1 cellular context compared by ENCODE assay signal in the genomic region with DNA sequence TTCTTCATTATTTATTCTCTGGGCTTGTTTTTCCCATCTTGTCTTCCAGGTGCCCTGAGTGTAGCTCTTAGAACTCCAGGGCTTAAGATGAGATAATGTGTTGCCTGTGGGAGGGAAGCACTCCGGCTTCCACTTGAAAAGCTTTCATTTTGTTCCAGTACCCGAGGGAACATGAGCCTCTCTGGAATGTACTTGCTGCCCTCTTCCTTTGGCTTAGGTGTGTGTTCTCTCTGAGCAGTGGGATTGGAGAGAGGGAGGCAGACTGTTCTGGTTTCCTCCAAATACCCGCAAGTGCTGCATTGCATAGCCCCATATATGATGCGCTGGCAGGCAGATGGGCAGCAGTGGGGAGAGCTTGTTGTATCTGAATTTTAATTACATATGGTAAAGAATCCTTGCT.
TF ChIP-seq lines count a peak whose summit lies in the region.

No MANE protein-coding gene starts in this region.

TF ChIP-seq in GM23338, 12 proteins besides CTCF, POLR2A, EP300 and RAD21:
- TF ChIP-seq, protein P1, sequence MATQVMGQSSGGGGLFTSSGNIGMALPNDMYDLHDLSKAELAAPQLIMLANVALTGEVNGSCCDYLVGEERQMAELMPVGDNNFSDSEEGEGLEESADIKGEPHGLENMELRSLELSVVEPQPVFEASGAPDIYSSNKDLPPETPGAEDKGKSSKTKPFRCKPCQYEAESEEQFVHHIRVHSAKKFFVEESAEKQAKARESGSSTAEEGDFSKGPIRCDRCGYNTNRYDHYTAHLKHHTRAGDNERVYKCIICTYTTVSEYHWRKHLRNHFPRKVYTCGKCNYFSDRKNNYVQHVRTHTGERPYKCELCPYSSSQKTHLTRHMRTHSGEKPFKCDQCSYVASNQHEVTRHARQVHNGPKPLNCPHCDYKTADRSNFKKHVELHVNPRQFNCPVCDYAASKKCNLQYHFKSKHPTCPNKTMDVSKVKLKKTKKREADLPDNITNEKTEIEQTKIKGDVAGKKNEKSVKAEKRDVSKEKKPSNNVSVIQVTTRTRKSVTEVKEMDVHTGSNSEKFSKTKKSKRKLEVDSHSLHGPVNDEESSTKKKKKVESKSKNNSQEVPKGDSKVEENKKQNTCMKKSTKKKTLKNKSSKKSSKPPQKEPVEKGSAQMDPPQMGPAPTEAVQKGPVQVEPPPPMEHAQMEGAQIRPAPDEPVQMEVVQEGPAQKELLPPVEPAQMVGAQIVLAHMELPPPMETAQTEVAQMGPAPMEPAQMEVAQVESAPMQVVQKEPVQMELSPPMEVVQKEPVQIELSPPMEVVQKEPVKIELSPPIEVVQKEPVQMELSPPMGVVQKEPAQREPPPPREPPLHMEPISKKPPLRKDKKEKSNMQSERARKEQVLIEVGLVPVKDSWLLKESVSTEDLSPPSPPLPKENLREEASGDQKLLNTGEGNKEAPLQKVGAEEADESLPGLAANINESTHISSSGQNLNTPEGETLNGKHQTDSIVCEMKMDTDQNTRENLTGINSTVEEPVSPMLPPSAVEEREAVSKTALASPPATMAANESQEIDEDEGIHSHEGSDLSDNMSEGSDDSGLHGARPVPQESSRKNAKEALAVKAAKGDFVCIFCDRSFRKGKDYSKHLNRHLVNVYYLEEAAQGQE (IDR thresholded peaks at IDR 0.05; ENCODE audit: unreplicated experiment), result no peak
- TF ChIP-seq EZH2 (IDR thresholded peaks at IDR 0.05; ENCODE audit: low read depth, unreplicated experiment) (no peak), POLR2AphosphoS5 (IDR thresholded peaks at IDR 0.05; ENCODE audit: low read depth) (no peak), JUNB (IDR thresholded peaks at IDR 0.05; ENCODE audit: unreplicated experiment) (no peak), EZH2phosphoT487 (IDR thresholded peaks at IDR 0.05; ENCODE audit: unreplicated experiment) (no peak), ZNF114 (CRISPR knock-in tag; IDR thresholded peaks at IDR 0.05) (no peak), CREB1 (CRISPR knock-in tag; IDR thresholded peaks at IDR 0.05; ENCODE audit: low read depth) (no peak), NANOG (IDR thresholded peaks at IDR 0.05; ENCODE audit: borderline replicate concordance) (no peak), STAT1 (IDR thresholded peaks at IDR 0.05; ENCODE audit: unreplicated experiment) (no peak), ZNF331 (CRISPR knock-in tag; IDR thresholded peaks at IDR 0.05; ENCODE audit: low read depth) (no peak)
- TF ChIP-seq, protein P2, sequence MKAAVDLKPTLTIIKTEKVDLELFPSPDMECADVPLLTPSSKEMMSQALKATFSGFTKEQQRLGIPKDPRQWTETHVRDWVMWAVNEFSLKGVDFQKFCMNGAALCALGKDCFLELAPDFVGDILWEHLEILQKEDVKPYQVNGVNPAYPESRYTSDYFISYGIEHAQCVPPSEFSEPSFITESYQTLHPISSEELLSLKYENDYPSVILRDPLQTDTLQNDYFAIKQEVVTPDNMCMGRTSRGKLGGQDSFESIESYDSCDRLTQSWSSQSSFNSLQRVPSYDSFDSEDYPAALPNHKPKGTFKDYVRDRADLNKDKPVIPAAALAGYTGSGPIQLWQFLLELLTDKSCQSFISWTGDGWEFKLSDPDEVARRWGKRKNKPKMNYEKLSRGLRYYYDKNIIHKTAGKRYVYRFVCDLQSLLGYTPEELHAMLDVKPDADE (IDR thresholded peaks at IDR 0.05), result no peak
- TF ChIP-seq, protein P3, sequence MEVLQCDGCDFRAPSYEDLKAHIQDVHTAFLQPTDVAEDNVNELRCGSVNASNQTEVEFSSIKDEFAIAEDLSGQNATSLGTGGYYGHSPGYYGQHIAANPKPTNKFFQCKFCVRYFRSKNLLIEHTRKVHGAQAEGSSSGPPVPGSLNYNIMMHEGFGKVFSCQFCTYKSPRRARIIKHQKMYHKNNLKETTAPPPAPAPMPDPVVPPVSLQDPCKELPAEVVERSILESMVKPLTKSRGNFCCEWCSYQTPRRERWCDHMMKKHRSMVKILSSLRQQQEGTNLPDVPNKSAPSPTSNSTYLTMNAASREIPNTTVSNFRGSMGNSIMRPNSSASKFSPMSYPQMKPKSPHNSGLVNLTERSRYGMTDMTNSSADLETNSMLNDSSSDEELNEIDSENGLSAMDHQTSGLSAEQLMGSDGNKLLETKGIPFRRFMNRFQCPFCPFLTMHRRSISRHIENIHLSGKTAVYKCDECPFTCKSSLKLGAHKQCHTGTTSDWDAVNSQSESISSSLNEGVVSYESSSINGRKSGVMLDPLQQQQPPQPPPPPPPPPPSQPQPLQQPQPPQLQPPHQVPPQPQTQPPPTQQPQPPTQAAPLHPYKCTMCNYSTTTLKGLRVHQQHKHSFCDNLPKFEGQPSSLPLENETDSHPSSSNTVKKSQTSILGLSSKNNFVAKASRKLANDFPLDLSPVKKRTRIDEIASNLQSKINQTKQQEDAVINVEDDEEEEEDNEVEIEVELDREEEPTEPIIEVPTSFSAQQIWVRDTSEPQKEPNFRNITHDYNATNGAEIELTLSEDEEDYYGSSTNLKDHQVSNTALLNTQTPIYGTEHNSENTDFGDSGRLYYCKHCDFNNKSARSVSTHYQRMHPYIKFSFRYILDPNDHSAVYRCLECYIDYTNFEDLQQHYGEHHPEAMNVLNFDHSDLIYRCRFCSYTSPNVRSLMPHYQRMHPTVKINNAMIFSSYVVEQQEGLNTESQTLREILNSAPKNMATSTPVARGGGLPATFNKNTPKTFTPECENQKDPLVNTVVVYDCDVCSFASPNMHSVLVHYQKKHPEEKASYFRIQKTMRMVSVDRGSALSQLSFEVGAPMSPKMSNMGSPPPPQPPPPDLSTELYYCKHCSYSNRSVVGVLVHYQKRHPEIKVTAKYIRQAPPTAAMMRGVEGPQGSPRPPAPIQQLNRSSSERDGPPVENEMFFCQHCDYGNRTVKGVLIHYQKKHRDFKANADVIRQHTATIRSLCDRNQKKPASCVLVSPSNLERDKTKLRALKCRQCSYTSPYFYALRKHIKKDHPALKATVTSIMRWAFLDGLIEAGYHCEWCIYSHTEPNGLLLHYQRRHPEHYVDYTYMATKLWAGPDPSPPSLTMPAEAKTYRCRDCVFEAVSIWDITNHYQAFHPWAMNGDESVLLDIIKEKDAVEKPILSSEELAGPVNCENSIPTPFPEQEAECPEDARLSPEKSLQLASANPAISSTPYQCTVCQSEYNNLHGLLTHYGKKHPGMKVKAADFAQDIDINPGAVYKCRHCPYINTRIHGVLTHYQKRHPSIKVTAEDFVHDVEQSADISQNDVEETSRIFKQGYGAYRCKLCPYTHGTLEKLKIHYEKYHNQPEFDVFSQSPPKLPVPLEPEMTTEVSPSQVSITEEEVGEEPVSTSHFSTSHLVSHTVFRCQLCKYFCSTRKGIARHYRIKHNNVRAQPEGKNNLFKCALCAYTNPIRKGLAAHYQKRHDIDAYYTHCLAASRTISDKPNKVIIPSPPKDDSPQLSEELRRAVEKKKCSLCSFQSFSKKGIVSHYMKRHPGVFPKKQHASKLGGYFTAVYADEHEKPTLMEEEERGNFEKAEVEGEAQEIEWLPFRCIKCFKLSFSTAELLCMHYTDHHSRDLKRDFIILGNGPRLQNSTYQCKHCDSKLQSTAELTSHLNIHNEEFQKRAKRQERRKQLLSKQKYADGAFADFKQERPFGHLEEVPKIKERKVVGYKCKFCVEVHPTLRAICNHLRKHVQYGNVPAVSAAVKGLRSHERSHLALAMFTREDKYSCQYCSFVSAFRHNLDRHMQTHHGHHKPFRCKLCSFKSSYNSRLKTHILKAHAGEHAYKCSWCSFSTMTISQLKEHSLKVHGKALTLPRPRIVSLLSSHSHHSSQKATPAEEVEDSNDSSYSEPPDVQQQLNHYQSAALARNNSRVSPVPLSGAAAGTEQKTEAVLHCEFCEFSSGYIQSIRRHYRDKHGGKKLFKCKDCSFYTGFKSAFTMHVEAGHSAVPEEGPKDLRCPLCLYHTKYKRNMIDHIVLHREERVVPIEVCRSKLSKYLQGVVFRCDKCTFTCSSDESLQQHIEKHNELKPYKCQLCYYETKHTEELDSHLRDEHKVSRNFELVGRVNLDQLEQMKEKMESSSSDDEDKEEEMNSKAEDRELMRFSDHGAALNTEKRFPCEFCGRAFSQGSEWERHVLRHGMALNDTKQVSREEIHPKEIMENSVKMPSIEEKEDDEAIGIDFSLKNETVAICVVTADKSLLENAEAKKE (CRISPR knock-in tag; IDR thresholded peaks at IDR 0.05), result no peak
